Comparison of ENCODE assay signal across 11 cellular contexts in genomic region chr6:167932468-167933276, GRCh38.
A peak's percentile ranks its signal among the peaks of the same experiment; 100 is the strongest.
DNase-seq lines count a peak whose midpoint lies in the region; ATAC-seq, FAIRE-seq and TF ChIP-seq lines count a peak whose summit lies in the region.
"Had no signal": no experiment of that assay in that cellular context is flagged by ENCODE, and none has a peak within 500 bp of the region (broad histone marks: within the 10 kb centered on the region; RNA-seq: fewer than 3 reads in every experiment).

No MANE protein-coding gene starts in this region.

- DNase-seq in HT-29 (ENCODE audit: low spot score) (peak; percentile 78), K562 (ENCODE audit: extremely low read depth in 1 of 4, low spot score in 3 of 4) (no peak), kidney epithelial cell (ENCODE audit: low read depth) (peak; percentile 90), small intestine (peak; percentile 58), medulla oblongata (ENCODE audit: extremely low spot score) (no peak)
- no peak for DNase-seq in stimulated activated naive CD8-positive, alpha-beta T cell treated with anti-CD3 and anti-CD28 coated beads, Interleukin-15, Interleukin-2, amounts not matched to agents 100 U/mL and 50 U/mL, for 24 hours
- DNase-seq: activated naive CD4-positive, alpha-beta T cell; NCI-H345; right cardiac atrium; SIG-M5 had no signal

- no peak for TF ChIP-seq EP300 in K562 (IDR thresholded peaks at IDR 0.05; ENCODE audit: low read length)

- no peak overlapping the region for H3K4me2 ChIP-seq in K562 (ENCODE audit: insufficient read depth, low read length)

- H3K36me3 ChIP-seq in K562 (ENCODE audit: control insufficient read depth, insufficient read depth, low read length), result peaks cover 72% of the 10 kb centered on the region
- H3K36me3 ChIP-seq in kidney epithelial cell (ENCODE audit: control insufficient read depth, insufficient read depth, low read length), result peaks cover 1% of the 10 kb centered on the region
- H3K36me3 ChIP-seq in small intestine (ENCODE audit: control insufficient read depth in 2 of 2, insufficient read depth in 2 of 2, low read length in 2 of 2), result peaks cover 0 to 9% of the 10 kb centered on the region in 2 donors

- WGBS in K562 (ENCODE audit: insufficient coverage, low coverage, missing lambda C conversion rate), result 86% methylated on average over 12 of the region's 12 CpGs
- 19 to 58% (median 41%) methylated on average over 12 of the region's 12 CpGs for WGBS in small intestine, 3 donors

- TF ChIP-seq POLR2A in K562 (conservative IDR thresholded peaks at IDR 0.05), result no peak

- no peak overlapping the region for H2AFZ ChIP-seq in K562 (ENCODE audit: low read depth, low read length)

- no peaks in the 10 kb centered on the region for H3K79me2 ChIP-seq in K562 (ENCODE audit: control insufficient read depth, insufficient read depth, low read length)

- FAIRE-seq in K562 (lab: Jason Lieb, UNC) (peak; percentile 11), small intestine (lab: Jason Lieb, UNC) (no peak)

- H3K9me3 ChIP-seq in K562 (replicated peaks; ENCODE audit: control insufficient read depth, insufficient read depth, low read depth, low read length) (no peaks in the 10 kb centered on the region), small intestine (ENCODE audit: control insufficient read depth, low read depth) (no peaks in the 10 kb centered on the region)

- H3K27ac ChIP-seq in K562 (ENCODE audit: extremely low read depth, low read depth, low read length), result no peak overlapping the region
- peak overlapping the region; percentile 22 to 57 for H3K27ac ChIP-seq in small intestine (ENCODE audit: low read depth in 1 of 2, low read length in 1 of 2)

- TF ChIP-seq CTCF in K562 (IDR thresholded peaks at IDR 0.05 in 2 of 3, conservative IDR thresholded peaks at IDR 0.05 in 1 of 3; ENCODE audit: insufficient read depth in 2 of 3, low read depth in 1 of 3, low read length in 3 of 3) (no peak), kidney epithelial cell (IDR thresholded peaks at IDR 0.05; ENCODE audit: insufficient read depth, low read length, poor library complexity, severe bottlenecking) (no peak)

- in situ Hi-C loops in K562 (cut with MboI), result no loop called here

- H3K4me3 ChIP-seq in K562 (no peak overlapping the region), kidney epithelial cell (ENCODE audit: low read depth, low read length) (no peak overlapping the region), small intestine (ENCODE audit: low read depth in 1 of 2, low read length in 2 of 2) (no peak overlapping the region)

- H3K4me1 ChIP-seq in K562 (replicated peaks in 1 of 2; ENCODE audit: control insufficient read depth in 2 of 2, insufficient read depth in 2 of 2, low read length in 2 of 2) (no peaks in the 10 kb centered on the region), small intestine (ENCODE audit: control insufficient read depth in 2 of 2, insufficient read depth in 1 of 2, low read depth in 1 of 2, low read length in 1 of 2) (peaks cover 0 to 3% of the 10 kb centered on the region in 2 donors)

- peaks cover 8% of the 10 kb centered on the region for H3K9me1 ChIP-seq in K562 (ENCODE audit: control insufficient read depth, insufficient read depth, low read length)

- ATAC-seq in K562 (no peak), GM21515 (IDR thresholded peaks at IDR 0.05; ENCODE audit: unreplicated experiment) (no peak)
- ATAC-seq in stimulated activated naive CD8-positive, alpha-beta T cell treated with anti-CD3 and anti-CD28 coated beads, Interleukin-15, Interleukin-2, amounts not matched to agents 100 U/mL and 50 U/mL, for 24 hours, result no peak
- ATAC-seq: right cardiac atrium had no signal

- BruUV-seq in K562 (replicated peaks; lab: Mats Ljungman, UMichigan), result no TSS peak

- no peaks in the 10 kb centered on the region; the same call in 1 of the 2 replicates for H4K20me1 ChIP-seq in K562 (replicated peaks; ENCODE audit: control insufficient read depth, insufficient read depth, low read length)

- POLR2A ChIA-PET in K562 (lab: Yijun Ruan, JAX), result interaction anchor here (0.7 kb wide), 1 partner anchor 31 kb away, joined by 3 read pairs; no protein-coding TSS in a partner anchor

- intact Hi-C loops in K562 (cut with micrococcal nuclease), result no loop called here

- no peaks in the 10 kb centered on the region for H3K27me3 ChIP-seq in K562 (ENCODE audit: control insufficient read depth in 2 of 2, insufficient read depth in 2 of 2, low read length in 2 of 2)
- H3K27me3 ChIP-seq in kidney epithelial cell (ENCODE audit: control insufficient read depth, insufficient read depth, low read length), result no peaks in the 10 kb centered on the region
- no peaks in the 10 kb centered on the region for H3K27me3 ChIP-seq in small intestine (ENCODE audit: control insufficient read depth in 2 of 2, insufficient read depth in 2 of 2, low read length in 2 of 2)

- CTCF ChIA-PET in K562 (lab: Yijun Ruan, JAX; ENCODE audit: low intra/inter-chr PET ratio), result no interaction called here

- TF ChIP-seq RAD21 in K562 (CRISPR knock-in tag; conservative IDR thresholded peaks at IDR 0.05 in 1 of 2, IDR thresholded peaks at IDR 0.05 in 1 of 2), result no peak

- no peak overlapping the region for H3K9ac ChIP-seq in K562 (ENCODE audit: insufficient read depth in 1 of 2, low read depth in 2 of 2, low read length in 2 of 2)

TF ChIP-seq in K562, 482 proteins besides CTCF, POLR2A, EP300 and RAD21:
- TF ChIP-seq ZNF695 (CRISPR knock-in tag; IDR thresholded peaks at IDR 0.05) (no peak), MNT (conservative IDR thresholded peaks at IDR 0.05) (0 out of 4 replicates have a peak, but pooled peaks of 1 of the 2 experiments have one; percentile 4)

Comparison
In these comparisons a context has a peak if more than half of its experiments do, and no peak if none do; other contexts are left out.
1. DNase-seq: peak in HT-29 (single experiment), kidney epithelial cell (single experiment) and small intestine (single experiment); none in K562 (0 of 4), medulla oblongata (single experiment) and stimulated activated naive CD8-positive, alpha-beta T cell treated with anti-CD3 and anti-CD28 coated beads, Interleukin-15, Interleukin-2, amounts not matched to agents 100 U/mL and 50 U/mL, for 24 hours (single experiment).